8 cellular contexts compared by ENCODE assay signal in genomic region chr10:87660484-87661133, GRCh38. TPM values are rescaled to one million over a fixed set of nuclear protein-coding genes. Genes with fewer than 3 reads are reported as not detected.
DNase-seq lines count a peak whose midpoint lies in the region; ATAC-seq lines count a peak whose summit lies in the region.

No MANE protein-coding gene starts in this region.

- no peak overlapping the region for H3K27ac Mint-ChIP-seq in activated CD8-positive, alpha-beta memory T cell treated with anti-CD3 and anti-CD28 coated beads, Interleukin-2, amount 10 ng/mL, durations not matched to agents 7 days and 5 days
- H3K27ac Mint-ChIP-seq in activated naive CD8-positive, alpha-beta T cell treated with anti-CD3 and anti-CD28 coated beads, Interleukin-2, amount 10 ng/mL, durations not matched to agents 7 days and 5 days = no peak overlapping the region
- no peak overlapping the region for H3K27ac Mint-ChIP-seq in stimulated activated effector memory CD8-positive, alpha-beta T cell treated with anti-CD3 and anti-CD28 coated beads, Interleukin-12 subunit alpha, Interleukin-12 subunit beta, amount 100 ng/mL, for 72 hours

- no peaks in the 10 kb centered on the region for H3K9me3 ChIP-seq in iPS-18c (ENCODE audit: control insufficient read depth, insufficient read depth, low read length)

- peaks cover 5% of the 10 kb centered on the region for H3K4me1 Mint-ChIP-seq in activated CD8-positive, alpha-beta memory T cell treated with anti-CD3 and anti-CD28 coated beads, Interleukin-2, amount 10 ng/mL, durations not matched to agents 7 days and 5 days
- peaks cover 5% of the 10 kb centered on the region for H3K4me1 Mint-ChIP-seq in activated naive CD8-positive, alpha-beta T cell treated with anti-CD3 and anti-CD28 coated beads, Interleukin-2, amount 10 ng/mL, durations not matched to agents 7 days and 5 days
- peaks cover 21% of the 10 kb centered on the region for H3K4me1 Mint-ChIP-seq in stimulated activated effector memory CD8-positive, alpha-beta T cell treated with anti-CD3 and anti-CD28 coated beads, Interleukin-12 subunit alpha, Interleukin-12 subunit beta, amount 100 ng/mL, for 72 hours

- H3K4me3 ChIP-seq in iPS-18c (ENCODE audit: insufficient read depth, low read depth, low read length) = peak overlapping the region; percentile 86

- no peaks in the 10 kb centered on the region for H3K36me3 Mint-ChIP-seq in activated CD8-positive, alpha-beta memory T cell treated with anti-CD3 and anti-CD28 coated beads, Interleukin-2, amount 10 ng/mL, durations not matched to agents 7 days and 5 days
- H3K36me3 Mint-ChIP-seq in activated naive CD8-positive, alpha-beta T cell treated with anti-CD3 and anti-CD28 coated beads, Interleukin-2, amount 10 ng/mL, durations not matched to agents 7 days and 5 days = no peaks in the 10 kb centered on the region
- no peaks in the 10 kb centered on the region for H3K36me3 Mint-ChIP-seq in stimulated activated effector memory CD8-positive, alpha-beta T cell treated with anti-CD3 and anti-CD28 coated beads, Interleukin-12 subunit alpha, Interleukin-12 subunit beta, amount 100 ng/mL, for 72 hours

- CTCF ChIA-PET in activated CD8-positive, alpha-beta memory T cell treated with anti-CD3 and anti-CD28 coated beads, Interleukin-2, amount 10 ng/mL, durations not matched to agents 7 days and 5 days (lab: Charles Lee) = interaction anchor here (0.7 kb wide), 1 partner anchor 71 kb away, joined by 6 read pairs; no protein-coding TSS in a partner anchor

- DNase-seq in activated CD8-positive, alpha-beta memory T cell treated with anti-CD3 and anti-CD28 coated beads, Interleukin-2, amount 10 ng/mL, durations not matched to agents 7 days and 5 days = no peak
- no peak for DNase-seq in activated CD8-positive, alpha-beta memory T cell treated with anti-CD3 and anti-CD28 coated beads, Interleukin-2, amount 50 U/mL, for 4 hours
- DNase-seq in activated naive CD8-positive, alpha-beta T cell treated with anti-CD3 and anti-CD28 coated beads, Interleukin-2, amount 10 ng/mL, durations not matched to agents 7 days and 5 days = no peak
- no peak for DNase-seq in stimulated activated effector memory CD8-positive, alpha-beta T cell treated with anti-CD3 and anti-CD28 coated beads, Interleukin-12 subunit alpha, Interleukin-12 subunit beta, amount 100 ng/mL, for 72 hours (ENCODE audit: low spot score in 2 of 2)
- DNase-seq in NCI-H2107 treated with DMSO at 0.1 percent for 48 hours (lab: John Stamatoyannopoulos, UW; ENCODE audit: unreplicated experiment) (no peak), epidermal melanocyte (ENCODE audit: insufficient read length, low spot score) (no peak)
- no peak for DNase-seq in activated CD4-positive, alpha-beta T cell treated with anti-CD3 and anti-CD28 coated beads for 48 hours

- no peak for ATAC-seq in activated CD8-positive, alpha-beta memory T cell treated with anti-CD3 and anti-CD28 coated beads, Interleukin-2, amount 10 ng/mL, durations not matched to agents 7 days and 5 days
- no peak for ATAC-seq in activated naive CD8-positive, alpha-beta T cell treated with anti-CD3 and anti-CD28 coated beads, Interleukin-2, amount 10 ng/mL, durations not matched to agents 7 days and 5 days (ENCODE audit: low read depth)
- ATAC-seq in stimulated activated effector memory CD8-positive, alpha-beta T cell treated with anti-CD3 and anti-CD28 coated beads, Interleukin-12 subunit alpha, Interleukin-12 subunit beta, amount 100 ng/mL, for 72 hours = no peak

- POLR2A ChIA-PET in activated naive CD8-positive, alpha-beta T cell treated with anti-CD3 and anti-CD28 coated beads, Interleukin-2, amount 10 ng/mL, durations not matched to agents 7 days and 5 days (lab: Charles Lee) = no interaction called here

- no peaks in the 10 kb centered on the region for H3K9me3 Mint-ChIP-seq in activated CD8-positive, alpha-beta memory T cell treated with anti-CD3 and anti-CD28 coated beads, Interleukin-2, amount 10 ng/mL, durations not matched to agents 7 days and 5 days (ENCODE audit: low read depth)
- H3K9me3 Mint-ChIP-seq in activated naive CD8-positive, alpha-beta T cell treated with anti-CD3 and anti-CD28 coated beads, Interleukin-2, amount 10 ng/mL, durations not matched to agents 7 days and 5 days = no peaks in the 10 kb centered on the region
- H3K9me3 Mint-ChIP-seq in stimulated activated effector memory CD8-positive, alpha-beta T cell treated with anti-CD3 and anti-CD28 coated beads, Interleukin-12 subunit alpha, Interleukin-12 subunit beta, amount 100 ng/mL, for 72 hours = no peaks in the 10 kb centered on the region

- peaks cover 52% of the 10 kb centered on the region for H3K27me3 Mint-ChIP-seq in activated CD8-positive, alpha-beta memory T cell treated with anti-CD3 and anti-CD28 coated beads, Interleukin-2, amount 10 ng/mL, durations not matched to agents 7 days and 5 days
- H3K27me3 Mint-ChIP-seq in activated naive CD8-positive, alpha-beta T cell treated with anti-CD3 and anti-CD28 coated beads, Interleukin-2, amount 10 ng/mL, durations not matched to agents 7 days and 5 days = peaks cover 59% of the 10 kb centered on the region

- H3K4me3 Mint-ChIP-seq in activated CD8-positive, alpha-beta memory T cell treated with anti-CD3 and anti-CD28 coated beads, Interleukin-2, amount 10 ng/mL, durations not matched to agents 7 days and 5 days = peak overlapping the region; percentile 58
- peak overlapping the region; percentile 81 for H3K4me3 Mint-ChIP-seq in activated naive CD8-positive, alpha-beta T cell treated with anti-CD3 and anti-CD28 coated beads, Interleukin-2, amount 10 ng/mL, durations not matched to agents 7 days and 5 days
- H3K4me3 Mint-ChIP-seq in stimulated activated effector memory CD8-positive, alpha-beta T cell treated with anti-CD3 and anti-CD28 coated beads, Interleukin-12 subunit alpha, Interleukin-12 subunit beta, amount 100 ng/mL, for 72 hours = peak overlapping the region; percentile 70

RNA-seq across cellular contexts. Expression of gene PAPSS2, which starts 0.9 kb away (rescaled TPM):
- total RNA-seq in activated CD8-positive, alpha-beta memory T cell treated with anti-CD3 and anti-CD28 coated beads, Interleukin-2, amount 10 ng/mL, durations not matched to agents 7 days and 5 days = under 1 TPM; 0.06 to 0.07 TPM
- total RNA-seq in activated naive CD8-positive, alpha-beta T cell treated with anti-CD3 and anti-CD28 coated beads, Interleukin-2, amount 10 ng/mL, durations not matched to agents 7 days and 5 days = 1 to 10 TPM; 1.1 to 2.2 TPM
